20 cellular contexts compared by ENCODE assay signal in the genomic region with DNA sequence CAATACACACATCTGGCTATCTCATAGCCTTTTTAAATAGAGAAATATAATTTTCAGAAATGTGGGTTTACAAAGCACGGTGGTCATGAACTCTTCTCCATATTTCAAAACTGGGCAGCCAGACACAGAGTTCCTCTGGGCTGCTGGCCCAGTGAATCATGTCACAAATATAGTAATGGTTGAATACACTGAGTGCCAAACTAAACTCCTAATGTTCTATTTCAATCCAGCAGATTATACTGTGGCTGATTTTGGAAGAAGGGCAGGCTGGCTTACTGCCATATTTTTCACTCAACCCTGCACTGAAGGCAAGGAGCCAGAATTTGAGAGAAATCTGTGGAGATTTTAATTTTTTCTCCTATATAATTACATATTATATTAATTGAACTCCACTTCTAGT. TPM values are rescaled to one million over a fixed set of nuclear protein-coding genes. Genes with fewer than 3 reads are reported as not detected.
A peak's percentile ranks its signal among the peaks of the same experiment; 100 is the strongest.
DNase-seq lines count a peak whose midpoint lies in the region; ATAC-seq, FAIRE-seq and TF ChIP-seq lines count a peak whose summit lies in the region.
"Had no signal": no experiment of that assay in that cellular context is flagged by ENCODE, and none has a peak within 500 bp of the region (broad histone marks: within the 10 kb centered on the region; RNA-seq: fewer than 3 reads in every experiment).

No MANE protein-coding gene starts in this region.

- H3K4me1 ChIP-seq in endothelial cell of umbilical vein (ENCODE audit: control insufficient read depth, extremely low read depth, insufficient read depth, low read length) = no peaks in the 10 kb centered on the region
- H3K4me1 ChIP-seq: A549, parathyroid adenoma had no signal

- TF ChIP-seq CTCF in endothelial cell of umbilical vein (IDR thresholded peaks at IDR 0.05; ENCODE audit: extremely low read depth in 1 of 2, insufficient read depth in 1 of 2, low read depth in 1 of 2, low read length in 2 of 2) = no peak

- TF ChIP-seq POLR2A in endothelial cell of umbilical vein (IDR thresholded peaks at IDR 0.05; ENCODE audit: low read depth, low read length) = no peak

- no peak overlapping the region for H3K4me2 ChIP-seq in endothelial cell of umbilical vein (ENCODE audit: insufficient read depth, low read length)
- H3K4me2 ChIP-seq: A549 had no signal

- no peaks in the 10 kb centered on the region for H3K36me3 ChIP-seq in endothelial cell of umbilical vein (ENCODE audit: control insufficient read depth in 2 of 2, extremely low read depth in 1 of 2, insufficient read depth in 2 of 2, low read length in 2 of 2)
- H3K36me3 ChIP-seq: brain microvascular endothelial cell had no signal

- H3K27me3 ChIP-seq in endothelial cell of umbilical vein (ENCODE audit: control insufficient read depth in 2 of 2, insufficient read depth in 2 of 2, low read length in 2 of 2) = no peaks in the 10 kb centered on the region
- H3K27me3 ChIP-seq: brain microvascular endothelial cell had no signal

- dilution Hi-C loops in endothelial cell of umbilical vein (cut with MboI; ENCODE audit: extremely low pct_ligation_motif_present, low sequenced_read_pairs) = no loop called here

- DNase-seq in NCI-H2196 (lab: John Stamatoyannopoulos, UW; ENCODE audit: unreplicated experiment) (peak; percentile 6), NCI-H2196 treated with DMSO at 0.1 percent for 48 hours (lab: John Stamatoyannopoulos, UW; ENCODE audit: unreplicated experiment) (no peak), endothelial cell of umbilical vein (ENCODE audit: low read depth, low spot score) (peak; percentile 75), left kidney (ENCODE audit: low read depth, low spot score) (peak; percentile 11), ureter (ENCODE audit: low spot score) (peak; percentile 47), NCI-H524 treated with DMSO at 0.1 percent for 48 hours (lab: John Stamatoyannopoulos, UW) (no peak), MV-4-11 (lab: John Stamatoyannopoulos, UW) (no peak)
- DNase-seq: activated gamma-delta T cell treated with Interleukin-2 at 50 U/mL for 16 hours; brain microvascular endothelial cell; CD4-positive, alpha-beta T cell; effector memory CD4-positive, alpha-beta T cell; foreskin fibroblast; NCI-H82; T-cell had no signal

- intact Hi-C loops in endothelial cell of umbilical vein (cut with micrococcal nuclease) = no loop called here

- H4K20me1 ChIP-seq in endothelial cell of umbilical vein (replicated peaks; ENCODE audit: control insufficient read depth, extremely low read depth, insufficient read depth, low read length) = no peaks in the 10 kb centered on the region

- no peak overlapping the region for H2AFZ ChIP-seq in endothelial cell of umbilical vein (ENCODE audit: low read depth, low read length)
- H2AFZ ChIP-seq: parathyroid adenoma had no signal

- POLR2A ChIA-PET in endothelial cell of umbilical vein (lab: Charles Lee) = no interaction called here

- BruUV-seq in endothelial cell of umbilical vein (replicated peaks; lab: Mats Ljungman, UMichigan) = no TSS peak

- no peak overlapping the region for H3K27ac ChIP-seq in endothelial cell of umbilical vein (ENCODE audit: insufficient read depth, low read depth, low read length)
- H3K27ac ChIP-seq: A549, brain microvascular endothelial cell, parathyroid adenoma had no signal

- no peak overlapping the region for H3K9ac ChIP-seq in endothelial cell of umbilical vein (replicated peaks; ENCODE audit: extremely low read depth, insufficient read depth, low read length)
- H3K9ac ChIP-seq: parathyroid adenoma had no signal

- no peaks in the 10 kb centered on the region for H3K9me3 ChIP-seq in endothelial cell of umbilical vein (replicated peaks; ENCODE audit: control insufficient read depth, insufficient read depth, low read length)
- H3K9me3 ChIP-seq: A549 had no signal

- H3K9me1 ChIP-seq in endothelial cell of umbilical vein (replicated peaks; ENCODE audit: control insufficient read depth, extremely low read depth, insufficient read depth, low read length) = no peaks in the 10 kb centered on the region

- no peak for FAIRE-seq in endothelial cell of umbilical vein (lab: Jason Lieb, UNC)
- FAIRE-seq: A549, H1, islet of Langerhans had no signal

- H3K4me3 ChIP-seq in endothelial cell of umbilical vein (replicated peaks in 1 of 3; ENCODE audit: insufficient read depth in 1 of 3, low read depth in 1 of 3, low read length in 3 of 3) = no peak overlapping the region
- H3K4me3 ChIP-seq: A549 had no signal

- CTCF ChIA-PET in endothelial cell of umbilical vein (lab: Charles Lee) = no interaction called here

- H3K79me2 ChIP-seq in endothelial cell of umbilical vein (ENCODE audit: control insufficient read depth, insufficient read depth, low read length) = no peaks in the 10 kb centered on the region
- H3K79me2 ChIP-seq: parathyroid adenoma had no signal

- no peak for ATAC-seq in HG02588 (IDR thresholded peaks at IDR 0.05; ENCODE audit: unreplicated experiment)
- ATAC-seq: A549, T-cell had no signal

TF ChIP-seq in endothelial cell of umbilical vein, 7 proteins besides CTCF, POLR2A, EP300 and RAD21:
- TF ChIP-seq FOS (IDR thresholded peaks at IDR 0.05; ENCODE audit: borderline replicate concordance, insufficient read depth, low read length) (no peak), POLR2AphosphoS5 (IDR thresholded peaks at IDR 0.05; ENCODE audit: insufficient read depth, low read depth, low read length) (no peak), MYC (IDR thresholded peaks at IDR 0.05; ENCODE audit: low read depth, low read length) (no peak), JUN (IDR thresholded peaks at IDR 0.05; ENCODE audit: borderline replicate concordance, insufficient read depth, insufficient read length, low read depth) (no peak), GATA2 (IDR thresholded peaks at IDR 0.05; ENCODE audit: insufficient read depth, insufficient read length, low read depth, low read length) (no peak), EZH2 (IDR thresholded peaks at IDR 0.05; ENCODE audit: borderline replicate concordance, low read depth, low read length, severe bottlenecking) (no peak)
- TF ChIP-seq, protein P1, sequence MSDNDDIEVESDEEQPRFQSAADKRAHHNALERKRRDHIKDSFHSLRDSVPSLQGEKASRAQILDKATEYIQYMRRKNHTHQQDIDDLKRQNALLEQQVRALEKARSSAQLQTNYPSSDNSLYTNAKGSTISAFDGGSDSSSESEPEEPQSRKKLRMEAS (IDR thresholded peaks at IDR 0.05; ENCODE audit: insufficient read depth, insufficient read length) = no peak

RNA-seq across cellular contexts. Expression of a gene that starts 17.1 kb away (rescaled TPM):
- total RNA-seq in endothelial cell of umbilical vein = not detected in 2 replicates
- polyA plus RNA-seq in endothelial cell of umbilical vein = not detected in 2 replicates
- polyA plus RNA-seq in endothelial cell of umbilical vein (2011; cell fraction: cytosol; rRNA removed) = not detected in 2 replicates
- not detected in 2 replicates for polyA plus RNA-seq in endothelial cell of umbilical vein (2011; cell fraction: nucleus; rRNA removed)
- polyA plus RNA-seq in endothelial cell of umbilical vein (2012) = not detected in 2 replicates
- not detected in 2 replicates for polyA minus RNA-seq in endothelial cell of umbilical vein
- not detected for polyA minus RNA-seq in endothelial cell of umbilical vein (2011; cell fraction: cytosol; rRNA and poly(A)+ RNA removed)
- not detected in 2 replicates for polyA minus RNA-seq in endothelial cell of umbilical vein (2011; cell fraction: nucleus; rRNA and poly(A)+ RNA removed)
- total RNA-seq in ureter = not detected
- total RNA-seq: CD4-positive, alpha-beta T cell; H1; subcutaneous adipose tissue; T-cell had no signal
- polyA plus RNA-seq: A549, H1 had no signal

RNA-seq across cellular contexts. Expression of a gene that starts 23.6 kb away (rescaled TPM):
- not detected in 2 replicates for total RNA-seq in endothelial cell of umbilical vein
- not detected in 2 replicates for polyA plus RNA-seq in endothelial cell of umbilical vein
- not detected in 2 replicates for polyA plus RNA-seq in endothelial cell of umbilical vein (2011; cell fraction: cytosol; rRNA removed)
- polyA plus RNA-seq in endothelial cell of umbilical vein (2011; cell fraction: nucleus; rRNA removed) = not detected in 2 replicates
- polyA plus RNA-seq in endothelial cell of umbilical vein (2012) = not detected in 2 replicates
- not detected in 2 replicates for polyA minus RNA-seq in endothelial cell of umbilical vein
- polyA minus RNA-seq in endothelial cell of umbilical vein (2011; cell fraction: cytosol; rRNA and poly(A)+ RNA removed) = not detected
- not detected in 2 replicates for polyA minus RNA-seq in endothelial cell of umbilical vein (2011; cell fraction: nucleus; rRNA and poly(A)+ RNA removed)
- total RNA-seq in ureter = not detected
- total RNA-seq: CD4-positive, alpha-beta T cell; H1; subcutaneous adipose tissue; T-cell had no signal
- polyA plus RNA-seq: A549, H1 had no signal

RNA-seq across cellular contexts. Expression of a gene that starts 30.2 kb away (rescaled TPM):
- total RNA-seq in endothelial cell of umbilical vein = not detected in 2 replicates
- polyA plus RNA-seq in endothelial cell of umbilical vein = not detected in 2 replicates
- not detected in 2 replicates for polyA plus RNA-seq in endothelial cell of umbilical vein (2011; cell fraction: cytosol; rRNA removed)
- not detected in 2 replicates for polyA plus RNA-seq in endothelial cell of umbilical vein (2011; cell fraction: nucleus; rRNA removed)
- polyA plus RNA-seq in endothelial cell of umbilical vein (2012) = not detected in 2 replicates
- not detected in 2 replicates for polyA minus RNA-seq in endothelial cell of umbilical vein
- polyA minus RNA-seq in endothelial cell of umbilical vein (2011; cell fraction: cytosol; rRNA and poly(A)+ RNA removed) = not detected
- not detected in 2 replicates for polyA minus RNA-seq in endothelial cell of umbilical vein (2011; cell fraction: nucleus; rRNA and poly(A)+ RNA removed)
- total RNA-seq in ureter = not detected
- total RNA-seq: CD4-positive, alpha-beta T cell; H1; subcutaneous adipose tissue; T-cell had no signal
- polyA plus RNA-seq: A549, H1 had no signal

RNA-seq across cellular contexts. Expression of a gene that starts 36.8 kb away (rescaled TPM):
- total RNA-seq in endothelial cell of umbilical vein (not detected in 2 replicates), ureter (not detected)
- polyA plus RNA-seq in endothelial cell of umbilical vein = not detected in 2 replicates
- polyA plus RNA-seq in endothelial cell of umbilical vein (2011; cell fraction: cytosol; rRNA removed) = not detected in 2 replicates
- polyA plus RNA-seq in endothelial cell of umbilical vein (2011; cell fraction: nucleus; rRNA removed) = not detected in 2 replicates
- not detected in 2 replicates for polyA plus RNA-seq in endothelial cell of umbilical vein (2012)
- not detected in 2 replicates for polyA minus RNA-seq in endothelial cell of umbilical vein
- not detected for polyA minus RNA-seq in endothelial cell of umbilical vein (2011; cell fraction: cytosol; rRNA and poly(A)+ RNA removed)
- not detected in 2 replicates for polyA minus RNA-seq in endothelial cell of umbilical vein (2011; cell fraction: nucleus; rRNA and poly(A)+ RNA removed)
- total RNA-seq: CD4-positive, alpha-beta T cell; H1; subcutaneous adipose tissue; T-cell had no signal
- polyA plus RNA-seq: A549, H1 had no signal

RNA-seq across cellular contexts. Expression of a gene that starts 43.3 kb away (rescaled TPM):
- total RNA-seq in endothelial cell of umbilical vein (not detected in 2 replicates), ureter (not detected)
- not detected in 2 replicates for polyA plus RNA-seq in endothelial cell of umbilical vein
- polyA plus RNA-seq in endothelial cell of umbilical vein (2011; cell fraction: cytosol; rRNA removed) = not detected in 2 replicates
- polyA plus RNA-seq in endothelial cell of umbilical vein (2011; cell fraction: nucleus; rRNA removed) = not detected in 2 replicates
- polyA plus RNA-seq in endothelial cell of umbilical vein (2012) = not detected in 2 replicates
- not detected in 2 replicates for polyA minus RNA-seq in endothelial cell of umbilical vein
- not detected for polyA minus RNA-seq in endothelial cell of umbilical vein (2011; cell fraction: cytosol; rRNA and poly(A)+ RNA removed)
- not detected in 2 replicates for polyA minus RNA-seq in endothelial cell of umbilical vein (2011; cell fraction: nucleus; rRNA and poly(A)+ RNA removed)
- total RNA-seq: CD4-positive, alpha-beta T cell; H1; subcutaneous adipose tissue; T-cell had no signal
- polyA plus RNA-seq: A549, H1 had no signal

Comparison
In these comparisons a context has a peak if more than half of its experiments do, and no peak if none do; other contexts are left out.
1. DNase-seq: peak in NCI-H2196 (single experiment), endothelial cell of umbilical vein (single experiment), left kidney (single experiment) and ureter (single experiment); none in NCI-H2196 treated with DMSO at 0.1 percent for 48 hours (single experiment), NCI-H524 treated with DMSO at 0.1 percent for 48 hours (single experiment) and MV-4-11 (single experiment).